In genomic region chr2:157784169-157784822, GRCh38 we compare ENCODE assay signal across 8 cellular contexts.
A peak's percentile ranks its signal among the peaks of the same experiment; 100 is the strongest.
DNase-seq lines count a peak whose midpoint lies in the region; ATAC-seq and TF ChIP-seq lines count a peak whose summit lies in the region.

No MANE protein-coding gene starts in this region.

- peak; percentile 58 for ATAC-seq in CD4-positive, alpha-beta T cell (ENCODE audit: poor library complexity)
- ATAC-seq in HG03439 (IDR thresholded peaks at IDR 0.05; ENCODE audit: unreplicated experiment): no peak

- POLR2A ChIA-PET in CD4-positive, alpha-beta T cell (lab: Charles Lee): no interaction called here

- no peak for TF ChIP-seq CTCF in CD4-positive, alpha-beta T cell (IDR thresholded peaks at IDR 0.05)
- TF ChIP-seq CTCF in endodermal cell (conservative IDR thresholded peaks at IDR 0.05) (no peak), adrenal gland (IDR thresholded peaks at IDR 0.05) (no peak)

- no peak for TF ChIP-seq POLR2A in adrenal gland (IDR thresholded peaks at IDR 0.05)

- no peaks in the 10 kb centered on the region for H3K27me3 Mint-ChIP-seq in CD4-positive, alpha-beta T cell
- H3K27me3 Mint-ChIP-seq in endodermal cell (ENCODE audit: insufficient read depth): no peaks in the 10 kb centered on the region

- H3K36me3 ChIP-seq in endodermal cell (ENCODE audit: control insufficient read depth, insufficient read depth, low read length) (peaks cover 8% of the 10 kb centered on the region), adrenal gland (replicated peaks in 1 of 2) (peaks cover 0 to 8% of the 10 kb centered on the region in 2 donors)

- H3K27ac ChIP-seq in CD4-positive, alpha-beta T cell (ENCODE audit: low read depth, low read length): no peak overlapping the region
- H3K27ac ChIP-seq in endodermal cell (ENCODE audit: low read depth, low read length) (no peak overlapping the region), adrenal gland (no peak overlapping the region)

- no peaks in the 10 kb centered on the region for H3K9me3 ChIP-seq in CD4-positive, alpha-beta T cell (ENCODE audit: control insufficient read depth, low read length)
- H3K9me3 ChIP-seq in endodermal cell (ENCODE audit: control insufficient read depth, low read length) (no peaks in the 10 kb centered on the region), adrenal gland (replicated peaks in 1 of 3) (no peaks in the 10 kb centered on the region)

- no peak for DNase-seq in CD4-positive, alpha-beta T cell
- peak; percentile 83 for DNase-seq in NCI-H526 treated with DMSO at 0.1 percent for 48 hours (lab: John Stamatoyannopoulos, UW)
- peak; percentile 69 for DNase-seq in endodermal cell
- peak; percentile 83 for DNase-seq in myocyte (ENCODE audit: low read depth)
- DNase-seq in NCI-H1417 (lab: John Stamatoyannopoulos, UW): no peak
- no peak for DNase-seq in adrenal gland
- DNase-seq in HuH-7 (ENCODE audit: low spot score): no peak

- H3K4me1 ChIP-seq in endodermal cell (ENCODE audit: control insufficient read depth, insufficient read depth, low read length) (peaks cover 49% of the 10 kb centered on the region), adrenal gland (replicated peaks in 1 of 2) (peaks cover 0 to 16% of the 10 kb centered on the region in 2 donors)

- no peak overlapping the region for H3K9ac ChIP-seq in endodermal cell (ENCODE audit: extremely low read depth, low read length, poor library complexity, severe bottlenecking)

- H3K36me3 Mint-ChIP-seq in CD4-positive, alpha-beta T cell (ENCODE audit: low read depth): peaks cover 15% of the 10 kb centered on the region
- H3K36me3 Mint-ChIP-seq in endodermal cell (ENCODE audit: low read depth): peaks cover 9% of the 10 kb centered on the region

- H3K4me1 Mint-ChIP-seq in CD4-positive, alpha-beta T cell (ENCODE audit: low read depth): peaks cover 56% of the 10 kb centered on the region
- H3K4me1 Mint-ChIP-seq in endodermal cell: peaks cover 71% of the 10 kb centered on the region

- H3K9me3 Mint-ChIP-seq in CD4-positive, alpha-beta T cell: no peaks in the 10 kb centered on the region
- H3K9me3 Mint-ChIP-seq in endodermal cell: no peaks in the 10 kb centered on the region

- CTCF ChIA-PET in CD4-positive, alpha-beta T cell (lab: Charles Lee): no interaction called here

- H3K4me3 ChIP-seq in endodermal cell (ENCODE audit: low read length) (no peak overlapping the region), adrenal gland (no peak overlapping the region)

- 67 to 73% methylated on average over 6 to 11 of the region's 11 CpGs for WGBS in endodermal cell (ENCODE audit: insufficient coverage in 1 of 2, insufficient read length in 1 of 2), 2 experiments
- 85 to 91% (median 88%) methylated on average over 6 to 11 of the region's 11 CpGs for WGBS in adrenal gland, 4 donors

- H3K27ac Mint-ChIP-seq in CD4-positive, alpha-beta T cell: peak overlapping the region; percentile 61
- H3K27ac Mint-ChIP-seq in endodermal cell: peak overlapping the region; percentile 69

- intact Hi-C loops in CD4-positive, alpha-beta T cell (cut with DNase I, micrococcal nuclease): loop anchor here in 1 of 2 experiments (10.0 kb wide), 1 partner anchor 111 kb away; no protein-coding TSS in a partner anchor
- intact Hi-C loops in adrenal gland (cut with DNase I): loop anchor here (10.0 kb wide), 1 partner anchor 91 kb away; the partner anchor contains the start of gene ACVR1 (in 2 of the 2)

- peak overlapping the region; percentile 21 for H3K4me3 Mint-ChIP-seq in CD4-positive, alpha-beta T cell
- no peak overlapping the region for H3K4me3 Mint-ChIP-seq in endodermal cell

- H3K27me3 ChIP-seq in CD4-positive, alpha-beta T cell (ENCODE audit: control insufficient read depth, insufficient read depth, low read length): no peaks in the 10 kb centered on the region
- no peaks in the 10 kb centered on the region for H3K27me3 ChIP-seq in endodermal cell (ENCODE audit: control insufficient read depth, insufficient read depth, low read length, poor library complexity, severe bottlenecking)
- no peaks in the 10 kb centered on the region for H3K27me3 ChIP-seq in adrenal gland

Comparison
In these comparisons a context has a peak if more than half of its experiments do, and no peak if none do; other contexts are left out.
1. DNase-seq: peak in NCI-H526 treated with DMSO at 0.1 percent for 48 hours (single experiment), endodermal cell (single experiment) and myocyte (single experiment); none in CD4-positive, alpha-beta T cell (0 of 10), NCI-H1417 (0 of 3), adrenal gland (0 of 7) and HuH-7 (single experiment).